10 cellular contexts compared by ENCODE assay signal in the genomic region with DNA sequence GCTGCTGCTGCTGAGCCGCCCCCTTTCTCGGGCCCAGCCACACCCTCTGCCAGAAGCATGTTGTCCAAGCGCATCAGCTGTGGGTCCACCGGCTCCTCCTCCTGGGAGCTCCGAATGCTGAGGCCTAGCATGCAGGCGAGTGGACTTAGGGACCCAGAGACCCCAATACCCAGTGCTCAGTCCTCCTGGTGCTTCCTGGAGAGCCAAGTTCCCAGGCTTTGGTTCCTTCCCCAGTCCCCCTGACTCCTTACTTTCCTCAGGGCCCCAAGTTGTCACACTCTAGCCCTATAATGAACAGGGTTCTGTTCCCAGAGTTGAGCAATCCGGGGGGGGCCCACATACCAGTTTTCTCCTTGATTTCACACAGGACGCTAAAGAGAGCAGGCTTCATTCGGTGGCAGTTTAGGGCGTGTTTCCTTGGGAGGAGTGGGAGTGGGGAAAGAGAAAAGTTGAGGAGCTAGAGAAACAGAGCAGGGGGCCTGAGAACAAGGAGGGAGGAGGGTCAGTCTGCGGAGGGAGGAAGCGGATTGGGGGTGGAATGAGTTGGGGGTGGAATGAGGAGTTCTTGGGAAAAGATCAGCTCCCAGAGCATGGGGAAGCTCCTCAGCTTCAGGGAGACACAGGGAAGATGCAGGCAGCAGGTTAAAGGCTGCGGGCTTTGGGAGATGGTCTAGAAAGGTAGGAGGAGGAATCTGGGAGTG. TPM values are rescaled to one million over a fixed set of nuclear protein-coding genes. Genes with fewer than 3 reads are reported as not detected.
DNase-seq lines count a peak whose midpoint lies in the region; ATAC-seq and TF ChIP-seq lines count a peak whose summit lies in the region.
"Had no signal": no experiment of that assay in that cellular context is flagged by ENCODE, and none has a peak within 500 bp of the region (broad histone marks: within the 10 kb centered on the region; RNA-seq: fewer than 3 reads in every experiment).

No MANE protein-coding gene starts in this region.

- peaks cover 18 to 19% of the 10 kb centered on the region in 2 donors for H3K36me3 ChIP-seq in ascending aorta
- peaks cover 0 to 28% of the 10 kb centered on the region in 2 donors for H3K36me3 ChIP-seq in left lung
- H3K36me3 ChIP-seq in thoracic aorta = peaks cover 10% of the 10 kb centered on the region

- no peak for ATAC-seq in left lung
- no peak for ATAC-seq in thoracic aorta (ENCODE audit: insufficient number of reproducible peaks, low FRiP score, low read depth)
- ATAC-seq in HG03571 (IDR thresholded peaks at IDR 0.05; ENCODE audit: unreplicated experiment) = no peak

- H3K27ac Mint-ChIP-seq in activated CD4-positive, alpha-beta T cell treated with anti-CD3 and anti-CD28 coated beads, Interleukin-2, amount 10 ng/mL, durations not matched to agents 7 days and 5 days = peak overlapping the region; percentile 69

- intact Hi-C loops in ascending aorta (cut with DNase I) = loop anchor here (10.0 kb wide), 1 partner anchor 644 kb away; a partner anchor contains a TSS
- intact Hi-C loops in left lung (cut with DNase I) = no loop called here

- H3K36me3 Mint-ChIP-seq in activated CD4-positive, alpha-beta T cell treated with anti-CD3 and anti-CD28 coated beads, Interleukin-2, amount 10 ng/mL, durations not matched to agents 7 days and 5 days (ENCODE audit: low read depth) = peaks cover 64% of the 10 kb centered on the region

- no peaks in the 10 kb centered on the region for H3K27me3 Mint-ChIP-seq in activated CD4-positive, alpha-beta T cell treated with anti-CD3 and anti-CD28 coated beads, Interleukin-2, amount 10 ng/mL, durations not matched to agents 7 days and 5 days

- H3K9me3 Mint-ChIP-seq in activated CD4-positive, alpha-beta T cell treated with anti-CD3 and anti-CD28 coated beads, Interleukin-2, amount 10 ng/mL, durations not matched to agents 7 days and 5 days = no peaks in the 10 kb centered on the region

- POLR2A ChIA-PET in activated CD4-positive, alpha-beta T cell treated with anti-CD3 and anti-CD28 coated beads, Interleukin-2, amount 10 ng/mL, durations not matched to agents 7 days and 5 days (lab: Charles Lee) = no interaction called here

- peak overlapping the region; percentile 80 to 99 for H3K27ac ChIP-seq in ascending aorta
- peak overlapping the region; percentile 95 to 100 for H3K27ac ChIP-seq in left lung
- H3K27ac ChIP-seq in thoracic aorta = peak overlapping the region; percentile 91 to 97

- H3K4me1 ChIP-seq in ascending aorta (peaks cover 5 to 25% of the 10 kb centered on the region in 2 donors), left lung (peaks cover 16 to 88% of the 10 kb centered on the region in 2 donors), thoracic aorta (ENCODE audit: control insufficient read depth in 1 of 2, low read depth in 2 of 2) (peaks cover 13 to 39% of the 10 kb centered on the region in 2 donors)

- no peak for TF ChIP-seq CTCF in ascending aorta (IDR thresholded peaks at IDR 0.05)
- no peak for TF ChIP-seq CTCF in left lung (IDR thresholded peaks at IDR 0.05)
- no peak for TF ChIP-seq CTCF in thoracic aorta (IDR thresholded peaks at IDR 0.05)

- H3K9me3 ChIP-seq in ascending aorta (no peaks in the 10 kb centered on the region), left lung (no peaks in the 10 kb centered on the region), thoracic aorta (no peaks in the 10 kb centered on the region)

- H3K4me3 ChIP-seq in ascending aorta (peak overlapping the region; percentile 67 to 98), left lung (peak overlapping the region; percentile 67 to 78), thoracic aorta (peak overlapping the region; percentile 86)

- H3K4me1 Mint-ChIP-seq in activated CD4-positive, alpha-beta T cell treated with anti-CD3 and anti-CD28 coated beads, Interleukin-2, amount 10 ng/mL, durations not matched to agents 7 days and 5 days = peaks cover 49% of the 10 kb centered on the region

- no peaks in the 10 kb centered on the region for H3K27me3 ChIP-seq in ascending aorta
- H3K27me3 ChIP-seq in left lung = no peaks in the 10 kb centered on the region
- H3K27me3 ChIP-seq in thoracic aorta (replicated peaks; ENCODE audit: insufficient read depth) = no peaks in the 10 kb centered on the region

- peak overlapping the region; percentile 100 for H3K4me3 Mint-ChIP-seq in activated CD4-positive, alpha-beta T cell treated with anti-CD3 and anti-CD28 coated beads, Interleukin-2, amount 10 ng/mL, durations not matched to agents 7 days and 5 days

- DNase-seq in activated CD4-positive, alpha-beta T cell treated with anti-CD3 and anti-CD28 coated beads, Interleukin-2, amount 10 ng/mL, durations not matched to agents 7 days and 5 days = no peak
- no peak for DNase-seq in activated CD4-positive, alpha-beta T cell treated with anti-CD3 and anti-CD28 coated beads for 48 hours
- DNase-seq in ascending aorta (ENCODE audit: low spot score in 2 of 2) (no peak), left lung (no peak), thoracic aorta (ENCODE audit: low spot score) (no peak), amniotic stem cell (lab: John Stamatoyannopoulos, UW) (no peak), NCI-H2171 treated with DMSO at 0.1 percent for 48 hours (lab: John Stamatoyannopoulos, UW) (no peak)
- DNase-seq: DMS53, NCI-H69 had no signal

- CTCF ChIA-PET in activated CD4-positive, alpha-beta T cell treated with anti-CD3 and anti-CD28 coated beads, Interleukin-2, amount 10 ng/mL, durations not matched to agents 7 days and 5 days (lab: Charles Lee) = interaction anchor here (0.5 kb wide), 1 partner anchor 27 kb away, joined by 3 read pairs; no protein-coding TSS in a partner anchor

RNA-seq across cellular contexts. Expression of a gene that starts 1.5 kb away (rescaled TPM):
- total RNA-seq in activated CD4-positive, alpha-beta T cell treated with anti-CD3 and anti-CD28 coated beads, Interleukin-2, amount 10 ng/mL, durations not matched to agents 7 days and 5 days = 10 to 100 TPM; 98.2 to 98.4 TPM
- 18.1 TPM for total RNA-seq in ascending aorta
- 10 to 100 TPM; 91.0 to 99.1 TPM for total RNA-seq in left lung
- total RNA-seq in thoracic aorta = 10 to 100 TPM; 35.7 to 59.4 TPM

RNA-seq across cellular contexts. Expression of a gene that starts 3.9 kb away (rescaled TPM):
- 100 to 1,000 TPM; 274 to 282 TPM for total RNA-seq in activated CD4-positive, alpha-beta T cell treated with anti-CD3 and anti-CD28 coated beads, Interleukin-2, amount 10 ng/mL, durations not matched to agents 7 days and 5 days
- 19.4 TPM for total RNA-seq in ascending aorta
- 10 to 100 TPM; 24.4 to 81.7 TPM for total RNA-seq in left lung
- 10 to 100 TPM; 11.9 to 22.2 TPM for total RNA-seq in thoracic aorta

RNA-seq across cellular contexts. Expression of a gene that starts 4.5 kb away (rescaled TPM):
- total RNA-seq in activated CD4-positive, alpha-beta T cell treated with anti-CD3 and anti-CD28 coated beads, Interleukin-2, amount 10 ng/mL, durations not matched to agents 7 days and 5 days = 10 to 100 TPM; 45.4 to 47.1 TPM
- total RNA-seq in ascending aorta (6.1 TPM), left lung (100 to 1,000 TPM; 221 to 616 TPM), thoracic aorta (1 to 10 TPM; 1.8 to 3.8 TPM)

RNA-seq across cellular contexts. Expression of a gene that starts 10.3 kb away (rescaled TPM):
- total RNA-seq in activated CD4-positive, alpha-beta T cell treated with anti-CD3 and anti-CD28 coated beads, Interleukin-2, amount 10 ng/mL, durations not matched to agents 7 days and 5 days = 10 to 100 TPM; 39.8 to 49.7 TPM
- 73.0 TPM for total RNA-seq in ascending aorta
- 10 to 100 TPM; 43.9 to 65.7 TPM for total RNA-seq in left lung
- total RNA-seq in thoracic aorta = 10 to 100 TPM; 63.5 to 68.4 TPM

RNA-seq across cellular contexts. Expression of a gene that starts 12.6 kb away (rescaled TPM):
- 10 to 100 TPM; 47.3 to 52.0 TPM for total RNA-seq in activated CD4-positive, alpha-beta T cell treated with anti-CD3 and anti-CD28 coated beads, Interleukin-2, amount 10 ng/mL, durations not matched to agents 7 days and 5 days
- total RNA-seq in ascending aorta (136 TPM), left lung (10 to 100 TPM; 55.5 to 61.2 TPM), thoracic aorta (10 to 100 TPM; 43.0 to 53.1 TPM)

Comparison
In these comparisons a context has a peak if more than half of its experiments do, and no peak if none do; other contexts are left out.
1. RNA of a gene that starts 4.5 kb away (total RNA-seq): 221 to 616 TPM in left lung; 45.4 to 47.1 TPM in activated CD4-positive, alpha-beta T cell treated with anti-CD3 and anti-CD28 coated beads, Interleukin-2, amount 10 ng/mL, durations not matched to agents 7 days and 5 days, 6.1 TPM in ascending aorta (single experiment) and 1.8 to 3.8 TPM in thoracic aorta; every median in the first group is over 4 times any median in the second.
2. Peak in every context shown above with its lines, with median percentiles within 50 percentile points of each other: H3K27ac ChIP-seq and H3K4me3 ChIP-seq.